In genomic region chr12:109900752-109901580, GRCh38 we compare ENCODE assay signal across 1 cellular context.
A peak's percentile ranks its signal among the peaks of the same experiment; 100 is the strongest.
TF ChIP-seq lines count a peak whose summit lies in the region.

No MANE protein-coding gene starts in this region.

TF ChIP-seq in H1, 55 proteins besides CTCF, POLR2A, EP300 and RAD21:
- TF ChIP-seq POU5F1 (IDR thresholded peaks at IDR 0.05; ENCODE audit: low read depth, low read length): no peak
- peak; percentile 64; the same call in 1 of the 2 replicates for TF ChIP-seq SUZ12 (IDR thresholded peaks at IDR 0.05; ENCODE audit: low read length)
- TF ChIP-seq SP1 (IDR thresholded peaks at IDR 0.05; ENCODE audit: low read depth, low read length): no peak
- no peak for TF ChIP-seq CBX5 (IDR thresholded peaks at IDR 0.05; ENCODE audit: low read depth, low read length)
- no peak for TF ChIP-seq EGR1 (IDR thresholded peaks at IDR 0.05; ENCODE audit: borderline replicate concordance, low read depth, low read length)
- TF ChIP-seq, protein P1, sequence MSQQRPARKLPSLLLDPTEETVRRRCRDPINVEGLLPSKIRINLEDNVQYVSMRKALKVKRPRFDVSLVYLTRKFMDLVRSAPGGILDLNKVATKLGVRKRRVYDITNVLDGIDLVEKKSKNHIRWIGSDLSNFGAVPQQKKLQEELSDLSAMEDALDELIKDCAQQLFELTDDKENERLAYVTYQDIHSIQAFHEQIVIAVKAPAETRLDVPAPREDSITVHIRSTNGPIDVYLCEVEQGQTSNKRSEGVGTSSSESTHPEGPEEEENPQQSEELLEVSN (IDR thresholded peaks at IDR 0.05): no peak; the same call in 1 of the 2 replicates
- TF ChIP-seq KDM4A (IDR thresholded peaks at IDR 0.05; ENCODE audit: low read depth, low read length, severe bottlenecking): peak; percentile 12
- no peak for TF ChIP-seq RFX5 (IDR thresholded peaks at IDR 0.05; ENCODE audit: borderline replicate concordance, low read depth, low read length)
- no peak for TF ChIP-seq KDM5A (IDR thresholded peaks at IDR 0.05; ENCODE audit: low read length)
- no peak for TF ChIP-seq BCL11A (IDR thresholded peaks at IDR 0.05; ENCODE audit: low read depth in 2 of 2, low read length in 2 of 2)
- TF ChIP-seq RXRA (IDR thresholded peaks at IDR 0.05; ENCODE audit: insufficient read depth, low read depth, low read length): no peak
- 0 out of 2 replicates have a peak, but pooled peaks have one; percentile 63 for TF ChIP-seq GABPA (IDR thresholded peaks at IDR 0.05; ENCODE audit: borderline replicate concordance, insufficient read depth, low read length)
- no peak for TF ChIP-seq CEBPB (IDR thresholded peaks at IDR 0.05; ENCODE audit: low read depth, low read length)
- TF ChIP-seq SAP30 (IDR thresholded peaks at IDR 0.05; ENCODE audit: insufficient read depth, insufficient replicate concordance, low read length): no peak
- 0 out of 2 replicates have a peak, but pooled peaks have one; percentile 39 for TF ChIP-seq RBBP5 (IDR thresholded peaks at IDR 0.05; ENCODE audit: borderline replicate concordance, low read depth, low read length)
